In the genomic region with DNA sequence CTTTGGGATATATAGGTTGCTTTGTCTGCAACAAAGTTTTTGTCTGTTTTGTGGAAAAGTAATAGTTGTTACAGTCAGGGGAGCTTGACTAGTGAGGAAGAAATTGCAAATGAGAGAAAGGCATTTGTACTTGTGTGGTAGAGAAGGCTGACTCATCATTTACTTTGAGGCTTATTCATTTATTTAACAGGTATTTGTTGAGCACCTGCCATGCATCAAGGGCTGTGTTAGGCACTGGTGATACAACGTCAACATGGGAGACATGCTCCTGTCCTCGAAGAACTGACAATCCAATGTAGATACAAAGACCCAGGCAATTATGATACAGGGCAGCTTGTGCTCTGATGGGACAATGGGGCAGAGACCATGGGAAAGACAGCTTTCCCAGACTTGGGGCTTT, we compare ENCODE assay signal across 1 cellular context.
TF ChIP-seq lines count a peak whose summit lies in the region.

No MANE protein-coding gene starts in this region.

TF ChIP-seq in SK-N-SH, 30 proteins besides CTCF, POLR2A, EP300 and RAD21 (continued from another document):
- TF ChIP-seq MAX (IDR thresholded peaks at IDR 0.05; ENCODE audit: low read depth) (no peak), NRF1 (IDR thresholded peaks at IDR 0.05; ENCODE audit: low read depth, low read length) (no peak)
